In genomic region chr19:49790866-49791265, GRCh38 we compare ENCODE assay signal across 19 cellular contexts. TPM values are rescaled to one million over a fixed set of nuclear protein-coding genes. Genes with fewer than 3 reads are reported as not detected.
DNase-seq lines count a peak whose midpoint lies in the region; ATAC-seq and TF ChIP-seq lines count a peak whose summit lies in the region.
"Had no signal": no experiment of that assay in that cellular context is flagged by ENCODE, and none has a peak within 500 bp of the region (broad histone marks: within the 10 kb centered on the region; RNA-seq: fewer than 3 reads in every experiment).

No MANE protein-coding gene starts in this region.

- ATAC-seq in Right ventricle myocardium superior (ENCODE audit: poor library complexity) (peak; percentile 67), mucosa of descending colon (peak; percentile 44)
- ATAC-seq: naive thymus-derived CD4-positive, alpha-beta T cell had no signal

- peak in 1 of 2 donors; percentile 29 for TF ChIP-seq POLR2A in uterus (IDR thresholded peaks at IDR 0.05)

- H3K36me3 ChIP-seq in mucosa of descending colon (ENCODE audit: low read depth) = peaks cover 5% of the 10 kb centered on the region
- H3K36me3 ChIP-seq in uterus = no peaks in the 10 kb centered on the region

- intact Hi-C loops in Right ventricle myocardium superior (cut with DNase I) (no loop called here), cardiac septum (cut with DNase I) (no loop called here), mucosa of descending colon (cut with DNase I, micrococcal nuclease) (no loop called here), uterus (cut with DNase I; ENCODE audit: low total_unique reads) (no loop called here)

- H3K9me3 ChIP-seq in mucosa of descending colon = no peaks in the 10 kb centered on the region
- no peaks in the 10 kb centered on the region for H3K9me3 ChIP-seq in uterus
- H3K9me3 ChIP-seq: HAP-1, stomach had no signal

- H3K4me3 ChIP-seq in mucosa of descending colon (no peak overlapping the region), uterus (no peak overlapping the region)
- H3K4me3 ChIP-seq: HAP-1, stomach had no signal

- no peaks in the 10 kb centered on the region for H3K4me1 ChIP-seq in mucosa of descending colon (ENCODE audit: low read depth)
- H3K4me1 ChIP-seq in uterus = peaks cover 12 to 19% of the 10 kb centered on the region in 2 donors
- H3K4me1 ChIP-seq: HAP-1 had no signal

- peak; percentile 74 for DNase-seq in Right ventricle myocardium superior
- no peak for DNase-seq in cardiac septum (ENCODE audit: low spot score)
- peak; percentile 80 for DNase-seq in fibroblast of gingiva (ENCODE audit: low read depth)
- DNase-seq in mucosa of descending colon = no peak
- peak; percentile 80 to 84 for DNase-seq in uterus
- no peak for DNase-seq in NCI-H1436 (lab: John Stamatoyannopoulos, UW)
- DNase-seq in NCI-H1436 treated with DMSO at 0.1 percent for 48 hours (lab: John Stamatoyannopoulos, UW) = no peak
- DNase-seq in activated CD8-positive, alpha-beta memory T cell treated with anti-CD3 and anti-CD28 coated beads for 24 hours = no peak
- DNase-seq: 8988T; COR-L47; effector CD8-positive, alpha-beta T cell; naive thymus-derived CD4-positive, alpha-beta T cell; NCI-H1694; NCI-H524; small intestine; stomach had no signal

- H3K27me3 ChIP-seq in uterus = no peaks in the 10 kb centered on the region
- H3K27me3 ChIP-seq: stomach had no signal

- peak overlapping the region; percentile 76 to 85 for H3K27ac ChIP-seq in uterus
- H3K27ac ChIP-seq: HL-60 had no signal

- no peak for TF ChIP-seq CTCF in mucosa of descending colon (IDR thresholded peaks at IDR 0.05)
- TF ChIP-seq CTCF in uterus (IDR thresholded peaks at IDR 0.05) = peak in 1 of 4 experiments; percentile 10

RNA-seq across cellular contexts. Expression of gene FUZ, which starts 22.2 kb away (rescaled TPM):
- 19.8 TPM for total RNA-seq in Right ventricle myocardium superior
- 13.7 TPM for total RNA-seq in cardiac septum
- 10 to 100 TPM in 2 of 3 donors, 1 to 10 TPM in 1; 6.6 to 21.0 (median 11.9) TPM for total RNA-seq in mucosa of descending colon
- 10 to 100 TPM; 10.5 to 28.8 (median 23.3) TPM for total RNA-seq in uterus

RNA-seq across cellular contexts. Expression of gene AP2A1, which starts 24.1 kb away (rescaled TPM):
- 62.7 TPM for total RNA-seq in Right ventricle myocardium superior
- total RNA-seq in cardiac septum = 63.9 TPM
- total RNA-seq in mucosa of descending colon = 10 to 100 TPM; 73.6 to 84.8 (median 82.5) TPM
- total RNA-seq in uterus = 100 to 1,000 TPM in 1 of 4 donors, 10 to 100 TPM in 3; 47.1 to 114 (median 54.7) TPM

RNA-seq across cellular contexts. Expression of gene MED25, which starts 27.2 kb away (rescaled TPM):
- total RNA-seq in Right ventricle myocardium superior = 83.4 TPM
- 33.0 TPM for total RNA-seq in cardiac septum
- total RNA-seq in mucosa of descending colon = 10 to 100 TPM; 54.7 to 57.4 (median 55.2) TPM
- total RNA-seq in uterus = 10 to 100 TPM; 21.1 to 48.1 (median 26.8) TPM

RNA-seq across cellular contexts. Expression of gene TSKS, which starts 27.8 kb away (rescaled TPM):
- total RNA-seq in Right ventricle myocardium superior (0.86 TPM), cardiac septum (0.24 TPM), mucosa of descending colon (under 1 TPM in 1 of 3 donors, not detected in 2; 0.35 TPM), uterus (1 to 10 TPM in 1 of 4 donors, under 1 TPM in 1, not detected in 2; 0.28 to 1.9 TPM)
- total RNA-seq: LHCN-M2, stomach had no signal

Comparison
In these comparisons a context has a peak if more than half of its experiments do, and no peak if none do; other contexts are left out.
1. DNase-seq: peak in Right ventricle myocardium superior (single experiment), fibroblast of gingiva (single experiment) and uterus (2 of 2); none in cardiac septum (single experiment), mucosa of descending colon (0 of 3), NCI-H1436 (single experiment), NCI-H1436 treated with DMSO at 0.1 percent for 48 hours (single experiment) and activated CD8-positive, alpha-beta memory T cell treated with anti-CD3 and anti-CD28 coated beads for 24 hours (single experiment).